Comparison of ENCODE assay signal across 8 cellular contexts in genomic region chr9:130023147-130023787, GRCh38. TPM values are rescaled to one million over a fixed set of nuclear protein-coding genes. Genes with fewer than 3 reads are reported as not detected.
DNase-seq lines count a peak whose midpoint lies in the region; ATAC-seq and TF ChIP-seq lines count a peak whose summit lies in the region.

No MANE protein-coding gene starts in this region.

- H3K4me1 Mint-ChIP-seq in IgD-negative memory B cell = peaks cover 71 to 81% (median 76%) of the 10 kb centered on the region in 3 donors

- no peaks in the 10 kb centered on the region for H3K27me3 ChIP-seq in right cardiac atrium (ENCODE audit: control insufficient read depth, insufficient read depth)
- H3K27me3 ChIP-seq in right atrium auricular region = no peaks in the 10 kb centered on the region
- no peaks in the 10 kb centered on the region for H3K27me3 ChIP-seq in A673 (replicated peaks; ENCODE audit: insufficient read depth, low read depth, low read length, poor library complexity)

- H3K9me3 ChIP-seq in right cardiac atrium (ENCODE audit: control insufficient read depth, low read length) (no peaks in the 10 kb centered on the region), right atrium auricular region (no peaks in the 10 kb centered on the region), A673 (ENCODE audit: low read depth, low read length, poor library complexity, severe bottlenecking) (peaks cover 2% of the 10 kb centered on the region)

- H3K27ac ChIP-seq in right cardiac atrium (ENCODE audit: low read length) = no peak overlapping the region
- H3K27ac ChIP-seq in right atrium auricular region = no peak overlapping the region
- no peak overlapping the region for H3K27ac ChIP-seq in A673 (ENCODE audit: low read depth, low read length, poor library complexity, severe bottlenecking)

- H3K36me3 ChIP-seq in right atrium auricular region = no peaks in the 10 kb centered on the region
- peaks cover 13% of the 10 kb centered on the region for H3K36me3 ChIP-seq in A673 (ENCODE audit: insufficient read depth, low read length, poor library complexity, severe bottlenecking)

- CTCF ChIA-PET in A673 (lab: Charles Lee) = no interaction called here

- WGBS in right cardiac atrium = 79% methylated on average over 7 of the region's 7 CpGs

- no TSS peak for BruUV-seq in A673 (replicated peaks; lab: Mats Ljungman, UMichigan)

- POLR2A ChIA-PET in A673 (lab: Charles Lee; ENCODE audit: low non-redundant PET) = no interaction called here

- peak; percentile 19 to 29 for ATAC-seq in right cardiac atrium

- H3K4me1 ChIP-seq in right cardiac atrium (ENCODE audit: control insufficient read depth, insufficient read depth, low read length) (peaks cover 5% of the 10 kb centered on the region), right atrium auricular region (peaks cover 0 to 18% of the 10 kb centered on the region in 2 donors), A673 (ENCODE audit: insufficient read depth, low read length, poor library complexity, severe bottlenecking) (peaks cover 23% of the 10 kb centered on the region)

- TF ChIP-seq CTCF in right atrium auricular region (IDR thresholded peaks at IDR 0.05) (no peak), A673 (conservative IDR thresholded peaks at IDR 0.05; ENCODE audit: low read depth, low read length) (no peak)

- H3K9me3 Mint-ChIP-seq in IgD-negative memory B cell = no peaks in the 10 kb centered on the region

- peaks cover 15% of the 10 kb centered on the region for H3K36me3 Mint-ChIP-seq in IgD-negative memory B cell

- no peaks in the 10 kb centered on the region for H3K27me3 Mint-ChIP-seq in IgD-negative memory B cell

- peak overlapping the region; percentile 81 to 90 (median 86) for H3K4me3 Mint-ChIP-seq in IgD-negative memory B cell

- H3K27ac Mint-ChIP-seq in IgD-negative memory B cell = peak overlapping the region; percentile 98 to 100 (median 99)

- H3K4me3 ChIP-seq in right cardiac atrium (ENCODE audit: low read length) (no peak overlapping the region), right atrium auricular region (no peak overlapping the region), A673 (ENCODE audit: low read depth, low read length, poor library complexity, severe bottlenecking) (no peak overlapping the region)

- DNase-seq in right cardiac atrium = no peak
- no peak for DNase-seq in right atrium auricular region (ENCODE audit: low spot score)
- peak; percentile 40 for DNase-seq in glomerular visceral epithelial cell (ENCODE audit: extremely low spot score)
- DNase-seq in hippocampal formation (lab: John Stamatoyannopoulos, UW) = no peak
- no peak for DNase-seq in A673 (ENCODE audit: low spot score)
- no peak for DNase-seq in globus pallidus (ENCODE audit: low spot score)
- DNase-seq in epidermal melanocyte (ENCODE audit: insufficient read length, low spot score) = no peak

- intact Hi-C loops in right cardiac atrium (cut with DNase I) = no loop called here
- intact Hi-C loops in A673 (cut with micrococcal nuclease; ENCODE audit: unreplicated experiment) = no loop called here

RNA-seq across cellular contexts. Expression of gene FNBP1, which starts 19.7 kb away (rescaled TPM):
- total RNA-seq in right cardiac atrium (10 to 100 TPM; 26.2 to 27.5 (median 26.6) TPM), right atrium auricular region (10 to 100 TPM; 18.0 to 24.1 TPM), A673 (2021) (200 and 215 TPM in 2 replicates)
- polyA plus RNA-seq in right cardiac atrium (10.8 TPM), IgD-negative memory B cell (173 TPM)

RNA-seq across cellular contexts. Expression of gene GPR107, which starts 30.4 kb away (rescaled TPM):
- total RNA-seq in right cardiac atrium (10 to 100 TPM; 23.2 to 29.5 (median 24.0) TPM), right atrium auricular region (10 to 100 TPM; 16.2 to 16.9 TPM), A673 (2021) (47.1 and 50.9 TPM in 2 replicates)
- polyA plus RNA-seq in right cardiac atrium (13.1 TPM), IgD-negative memory B cell (2.1 TPM)
